ENCODE assay signal across 9 cellular contexts in genomic region chrX:150574824-150575409, GRCh38. TPM values are rescaled to one million over a fixed set of nuclear protein-coding genes. Genes with fewer than 3 reads are reported as not detected.
DNase-seq lines count a peak whose midpoint lies in the region; ATAC-seq lines count a peak whose summit lies in the region.
"Had no signal": no experiment of that assay in that cellular context is flagged by ENCODE, and none has a peak within 500 bp of the region (broad histone marks: within the 10 kb centered on the region; RNA-seq: fewer than 3 reads in every experiment).

No MANE protein-coding gene starts in this region.

- H3K4me1 Mint-ChIP-seq in T-helper 17 cell = peaks cover 41% of the 10 kb centered on the region

- DNase-seq in NOMO-1 treated with DMSO at 0.1 percent for 48 hours (lab: John Stamatoyannopoulos, UW; ENCODE audit: unreplicated experiment) (peak; percentile 8), NOMO-1 treated with dmso at 0.1 percent for 144 hours (lab: John Stamatoyannopoulos, UW; ENCODE audit: unreplicated experiment) (no peak), T-helper 17 cell (no peak), AG08396 (ENCODE audit: low spot score) (no peak), sciatic nerve (ENCODE audit: low spot score) (no peak)
- peak; percentile 39 for DNase-seq in stimulated activated CD4-positive, alpha-beta T cell treated with anti-CD3 and anti-CD28 coated beads, Interleukin-1b, Interleukin-23, amount 100 ng/mL, for 48 hours
- DNase-seq: NCI-H2171 had no signal

- H3K9me3 ChIP-seq in T-helper 17 cell (ENCODE audit: control insufficient read depth, low read length, poor library complexity, severe bottlenecking) = no peaks in the 10 kb centered on the region

- peak overlapping the region; percentile 87 for H3K4me3 Mint-ChIP-seq in T-helper 17 cell

- no peaks in the 10 kb centered on the region for H3K27me3 Mint-ChIP-seq in T-helper 17 cell

- peak overlapping the region; percentile 94 for H3K27ac Mint-ChIP-seq in T-helper 17 cell

- H3K36me3 Mint-ChIP-seq in T-helper 17 cell (ENCODE audit: low read depth) = no peaks in the 10 kb centered on the region

- ATAC-seq in HG02678 (IDR thresholded peaks at IDR 0.05; ENCODE audit: unreplicated experiment) (peak; percentile 53), T-helper 17 cell (peak; percentile 34), sciatic nerve (no peak), GM19328 (IDR thresholded peaks at IDR 0.05; ENCODE audit: unreplicated experiment) (no peak)

- intact Hi-C loops in sciatic nerve (cut with DNase I) = no loop called here

RNA-seq across cellular contexts. Expression of gene MTM1, which starts 6.5 kb away (rescaled TPM):
- total RNA-seq in T-helper 17 cell (10 to 100 TPM; 25.9 to 30.6 TPM), sciatic nerve (30.6 TPM)

Comparison
In these comparisons a context has a peak if more than half of its experiments do, and no peak if none do; other contexts are left out.
1. DNase-seq: peak in NOMO-1 treated with DMSO at 0.1 percent for 48 hours (single experiment) and stimulated activated CD4-positive, alpha-beta T cell treated with anti-CD3 and anti-CD28 coated beads, Interleukin-1b, Interleukin-23, amount 100 ng/mL, for 48 hours (single experiment); none in NOMO-1 treated with dmso at 0.1 percent for 144 hours (single experiment), T-helper 17 cell (0 of 3), AG08396 (single experiment) and sciatic nerve (single experiment).
2. ATAC-seq: peak in HG02678 (single experiment) and T-helper 17 cell (single experiment); none in sciatic nerve (single experiment) and GM19328 (single experiment).